ENCODE assay signal across 17 cellular contexts in the genomic region with DNA sequence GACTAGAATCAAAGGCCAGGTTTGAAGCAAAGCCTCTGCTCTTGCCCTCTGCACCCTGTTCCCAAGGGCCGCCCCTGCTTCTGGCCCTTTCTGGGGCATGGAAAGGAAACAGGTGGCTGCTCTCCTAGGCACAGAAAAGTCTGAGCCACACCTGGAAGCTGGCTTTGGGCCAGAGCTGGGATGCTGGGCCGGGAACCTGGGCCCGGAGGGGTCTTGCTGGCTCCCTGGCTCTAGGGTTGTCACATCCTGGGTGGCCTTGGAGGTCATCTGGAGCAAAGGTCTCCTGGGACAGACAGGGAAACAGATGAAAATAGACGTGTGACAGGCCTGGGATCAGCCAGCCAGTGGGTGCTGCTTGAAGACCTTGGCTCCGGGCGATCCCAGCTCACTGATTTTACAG.
DNase-seq lines count a peak whose midpoint lies in the region; ATAC-seq and TF ChIP-seq lines count a peak whose summit lies in the region.
"Had no signal": no experiment of that assay in that cellular context is flagged by ENCODE, and none has a peak within 500 bp of the region (broad histone marks: within the 10 kb centered on the region; RNA-seq: fewer than 3 reads in every experiment).

No MANE protein-coding gene starts in this region.

- H3K36me3 Mint-ChIP-seq in endodermal cell (ENCODE audit: low read depth): no peaks in the 10 kb centered on the region
- H3K36me3 Mint-ChIP-seq: CD14-positive monocyte; CD8-positive, alpha-beta memory T cell had no signal

- no peak overlapping the region for H3K4me3 ChIP-seq in BLaER1
- no peak overlapping the region for H3K4me3 ChIP-seq in BLaER1 treated with 17β-estradiol and CSF1 and Interleukin-3, amounts not matched to agents 10 nM and 100 nM
- H3K4me3 ChIP-seq in endodermal cell (ENCODE audit: low read length): no peak overlapping the region
- no peak overlapping the region for H3K4me3 ChIP-seq in vagina
- no peak overlapping the region for H3K4me3 ChIP-seq in testis
- H3K4me3 ChIP-seq: GM12878, GM23338, HAP-1 had no signal

- 89 to 91% methylated on average over 6 of the region's 6 CpGs for WGBS in endodermal cell (ENCODE audit: insufficient coverage in 1 of 2, insufficient read length in 1 of 2), 2 experiments
- WGBS in testis, 2 donors: 72 to 86% methylated on average over 5 to 6 of the region's 6 CpGs

- peak overlapping the region; percentile 49 for H3K4me2 ChIP-seq in BLaER1
- peak overlapping the region in 7 of 11 experiments; percentile 23 to 63 (median 56); a peak in 12 of 22 replicates for H3K4me2 ChIP-seq in BLaER1 treated with 17β-estradiol and CSF1 and Interleukin-3, amounts not matched to agents 10 nM and 100 nM
- H3K4me2 ChIP-seq: GM23338 had no signal

- no peak for ATAC-seq in GM18909 (IDR thresholded peaks at IDR 0.05; ENCODE audit: poor library complexity, unreplicated experiment)
- ATAC-seq: GM12878, GM23338 had no signal

- H3K27ac ChIP-seq in BLaER1 (no peak overlapping the region), endodermal cell (ENCODE audit: low read depth, low read length) (no peak overlapping the region), vagina (no peak overlapping the region), testis (no peak overlapping the region)
- no peak overlapping the region for H3K27ac ChIP-seq in BLaER1 treated with 17β-estradiol and CSF1 and Interleukin-3, amounts not matched to agents 10 nM and 100 nM

- intact Hi-C loops in vagina (cut with DNase I): no loop called here
- intact Hi-C loops in testis (cut with DNase I; ENCODE audit: low total_unique reads): no loop called here

- H3K36me3 ChIP-seq in BLaER1 (no peaks in the 10 kb centered on the region), endodermal cell (ENCODE audit: control insufficient read depth, insufficient read depth, low read length) (no peaks in the 10 kb centered on the region), vagina (no peaks in the 10 kb centered on the region), testis (ENCODE audit: low read depth, missing control alignments) (no peaks in the 10 kb centered on the region)
- no peaks in the 10 kb centered on the region for H3K36me3 ChIP-seq in BLaER1 treated with 17β-estradiol and CSF1 and Interleukin-3, amounts not matched to agents 10 nM and 100 nM
- H3K36me3 ChIP-seq: HAP-1 had no signal

- no peaks in the 10 kb centered on the region for H3K27me3 ChIP-seq in BLaER1
- H3K27me3 ChIP-seq in BLaER1 treated with 17β-estradiol and CSF1 and Interleukin-3, amounts not matched to agents 10 nM and 100 nM: no peaks in the 10 kb centered on the region
- H3K27me3 ChIP-seq in endodermal cell (ENCODE audit: control insufficient read depth, insufficient read depth, low read length, poor library complexity, severe bottlenecking): no peaks in the 10 kb centered on the region
- no peaks in the 10 kb centered on the region for H3K27me3 ChIP-seq in vagina
- H3K27me3 ChIP-seq in testis: no peaks in the 10 kb centered on the region

- no peak overlapping the region for H3K27ac Mint-ChIP-seq in endodermal cell
- H3K27ac Mint-ChIP-seq: CD14-positive monocyte; CD4-positive, alpha-beta T cell; GM23338; HFFc6 had no signal

- peaks cover 28% of the 10 kb centered on the region for H3K4me1 Mint-ChIP-seq in endodermal cell
- H3K4me1 Mint-ChIP-seq: CD14-positive monocyte; CD8-positive, alpha-beta memory T cell had no signal

- H3K9ac ChIP-seq in BLaER1: no peak overlapping the region
- H3K9ac ChIP-seq in BLaER1 treated with 17β-estradiol and CSF1 and Interleukin-3, amounts not matched to agents 10 nM and 100 nM: no peak overlapping the region
- no peak overlapping the region for H3K9ac ChIP-seq in endodermal cell (ENCODE audit: extremely low read depth, low read length, poor library complexity, severe bottlenecking)

- no peaks in the 10 kb centered on the region for H3K9me3 Mint-ChIP-seq in endodermal cell
- H3K9me3 Mint-ChIP-seq: CD14-positive monocyte; CD4-positive, alpha-beta T cell; CD8-positive, alpha-beta memory T cell; GM23338; HFFc6 had no signal

- TF ChIP-seq CTCF in endodermal cell (conservative IDR thresholded peaks at IDR 0.05) (no peak), vagina (IDR thresholded peaks at IDR 0.05) (no peak), testis (IDR thresholded peaks at IDR 0.05) (no peak)

- no peaks in the 10 kb centered on the region for H3K9me3 ChIP-seq in BLaER1
- H3K9me3 ChIP-seq in BLaER1 treated with 17β-estradiol and CSF1 and Interleukin-3, amounts not matched to agents 10 nM and 100 nM (replicated peaks in 1 of 11): no peaks in the 10 kb centered on the region
- H3K9me3 ChIP-seq in endodermal cell (ENCODE audit: control insufficient read depth, low read length): no peaks in the 10 kb centered on the region
- no peaks in the 10 kb centered on the region for H3K9me3 ChIP-seq in vagina
- H3K9me3 ChIP-seq in testis: no peaks in the 10 kb centered on the region
- H3K9me3 ChIP-seq: HAP-1 had no signal

- peaks cover 45% of the 10 kb centered on the region for H3K4me1 ChIP-seq in BLaER1
- peaks cover 7 to 43% (median 26%) of the 10 kb centered on the region in 10 experiments; a peak in 19 of 20 replicates for H3K4me1 ChIP-seq in BLaER1 treated with 17β-estradiol and CSF1 and Interleukin-3, amounts not matched to agents 10 nM and 100 nM
- peaks cover 11% of the 10 kb centered on the region for H3K4me1 ChIP-seq in endodermal cell (ENCODE audit: control insufficient read depth, insufficient read depth, low read length)
- no peaks in the 10 kb centered on the region for H3K4me1 ChIP-seq in vagina
- H3K4me1 ChIP-seq in testis: no peaks in the 10 kb centered on the region
- H3K4me1 ChIP-seq: HAP-1 had no signal

- H4K20me1 ChIP-seq in BLaER1: no peaks in the 10 kb centered on the region
- no peaks in the 10 kb centered on the region for H4K20me1 ChIP-seq in BLaER1 treated with 17β-estradiol and CSF1 and Interleukin-3, amounts not matched to agents 10 nM and 100 nM

- no peaks in the 10 kb centered on the region for H3K27me3 Mint-ChIP-seq in endodermal cell (ENCODE audit: insufficient read depth)

- H3K4me3 Mint-ChIP-seq in endodermal cell: no peak overlapping the region
- H3K4me3 Mint-ChIP-seq: CD14-positive monocyte; CD4-positive, alpha-beta T cell; CD8-positive, alpha-beta memory T cell; GM23338; HFFc6 had no signal

- no peak for TF ChIP-seq POLR2A in vagina (IDR thresholded peaks at IDR 0.05)
- TF ChIP-seq POLR2A in testis (IDR thresholded peaks at IDR 0.05): no peak

- DNase-seq in endodermal cell (peak; percentile 53), vagina (ENCODE audit: extremely low spot score in 2 of 2) (no peak), testis (no peak)
- DNase-seq: CD4-positive, alpha-beta T cell; CD8-positive, alpha-beta memory T cell; DMS 273 treated with DMSO at 0.1 percent for 48 hours; DMS79; EL; GDM1; HFFc6 had no signal
